Comparison of ENCODE assay signal across 10 cellular contexts in genomic region chr4:153067376-153067775, GRCh38.
DNase-seq lines count a peak whose midpoint lies in the region; ATAC-seq and TF ChIP-seq lines count a peak whose summit lies in the region.
"Had no signal": no experiment of that assay in that cellular context is flagged by ENCODE, and none has a peak within 500 bp of the region (broad histone marks: within the 10 kb centered on the region; RNA-seq: fewer than 3 reads in every experiment).

No MANE protein-coding gene starts in this region.

- no peak for TF ChIP-seq POLR2A in HCT116 (IDR thresholded peaks at IDR 0.05; ENCODE audit: borderline replicate concordance, extremely low read depth, insufficient read depth, insufficient read length)

- H3K36me3 Mint-ChIP-seq in naive thymus-derived CD4-positive, alpha-beta T cell = peaks cover 0 to 4% (median 0%) of the 10 kb centered on the region in 5 donors
- peaks cover 7% of the 10 kb centered on the region for H3K36me3 Mint-ChIP-seq in glutamatergic neuron (ENCODE audit: unreplicated experiment)

- H3K4me2 ChIP-seq in HCT116 (ENCODE audit: low read length) = peak overlapping the region; percentile 28; the same call in 1 of the 2 replicates

- H3K4me1 Mint-ChIP-seq in naive thymus-derived CD4-positive, alpha-beta T cell = peaks cover 0 to 2% (median 0%) of the 10 kb centered on the region in 7 donors
- H3K4me1 Mint-ChIP-seq in glutamatergic neuron (ENCODE audit: low read depth, unreplicated experiment) = peaks cover 2% of the 10 kb centered on the region

- no peak overlapping the region for H3K4me3 ChIP-seq in HCT116 (replicated peaks in 1 of 2; ENCODE audit: low read depth in 1 of 2, low read length in 2 of 2)
- H3K4me3 ChIP-seq in naive thymus-derived CD4-positive, alpha-beta T cell (ENCODE audit: low read length) = no peak overlapping the region

- peaks cover 0 to 5% (median 0%) of the 10 kb centered on the region in 5 donors for H3K27me3 Mint-ChIP-seq in naive thymus-derived CD4-positive, alpha-beta T cell
- H3K27me3 Mint-ChIP-seq in glutamatergic neuron (ENCODE audit: unreplicated experiment) = no peaks in the 10 kb centered on the region

- H3K9ac ChIP-seq in HCT116 (ENCODE audit: low read length) = no peak overlapping the region

- peak overlapping the region in 1 of 9 donors; percentile 22 for H3K27ac Mint-ChIP-seq in naive thymus-derived CD4-positive, alpha-beta T cell
- no peak overlapping the region for H3K27ac Mint-ChIP-seq in glutamatergic neuron (ENCODE audit: unreplicated experiment)

- peak; percentile 40 for ATAC-seq in HCT116
- no peak for ATAC-seq in naive thymus-derived CD4-positive, alpha-beta T cell
- ATAC-seq in HG03432 (IDR thresholded peaks at IDR 0.05; ENCODE audit: unreplicated experiment) = no peak

- H3K27me3 ChIP-seq in HCT116 (ENCODE audit: insufficient read depth, low read length) = no peaks in the 10 kb centered on the region
- H3K27me3 ChIP-seq in naive thymus-derived CD4-positive, alpha-beta T cell (ENCODE audit: control insufficient read depth in 2 of 2, insufficient read depth in 2 of 2, low read length in 2 of 2) = no peaks in the 10 kb centered on the region

- H2AFZ ChIP-seq in HCT116 (ENCODE audit: low read depth, low read length, poor library complexity, severe bottlenecking) = no peak overlapping the region

- peaks cover 0 to 7% of the 10 kb centered on the region in 2 experiments; a peak in 2 of 4 replicates for H3K4me1 ChIP-seq in HCT116 (ENCODE audit: control insufficient read depth in 1 of 2, insufficient read depth in 2 of 2, low read length in 2 of 2)
- H3K4me1 ChIP-seq in naive thymus-derived CD4-positive, alpha-beta T cell (ENCODE audit: control insufficient read depth in 2 of 2, insufficient read depth in 2 of 2, low read length in 2 of 2) = no peaks in the 10 kb centered on the region

- no peaks in the 10 kb centered on the region for H3K79me2 ChIP-seq in HCT116 (ENCODE audit: insufficient read depth, low read length)

- peak; percentile 36 for DNase-seq in A172 (ENCODE audit: low spot score)
- no peak for DNase-seq in HCT116 (ENCODE audit: low read depth, low spot score)
- DNase-seq in islet precursor cell = peak; percentile 63
- DNase-seq in naive thymus-derived CD4-positive, alpha-beta T cell = no peak
- DNase-seq in glutamatergic neuron = no peak
- no peak for DNase-seq in effector CD4-positive, alpha-beta T cell
- DNase-seq: NCI-H187 treated with DMSO at 0.1 percent for 48 hours, trophoblast cell had no signal

- no peak overlapping the region for H3K4me3 Mint-ChIP-seq in naive thymus-derived CD4-positive, alpha-beta T cell
- no peak overlapping the region for H3K4me3 Mint-ChIP-seq in glutamatergic neuron (ENCODE audit: unreplicated experiment)

- TF ChIP-seq CTCF in HCT116 (IDR thresholded peaks at IDR 0.05 in 2 of 3, conservative IDR thresholded peaks at IDR 0.05 in 1 of 3; ENCODE audit: borderline replicate concordance in 1 of 3, insufficient read depth in 1 of 3, low read depth in 2 of 3, low read length in 2 of 3) (no peak), VCaP (conservative IDR thresholded peaks at IDR 0.05) (no peak), glutamatergic neuron (IDR thresholded peaks at IDR 0.05; ENCODE audit: partially characterized antibody, unreplicated experiment) (no peak)

- POLR2A ChIA-PET in HCT116 (lab: Charles Lee) = no interaction called here
- POLR2A ChIA-PET in naive thymus-derived CD4-positive, alpha-beta T cell (lab: Charles Lee) = no interaction called here

- H4K20me1 ChIP-seq in HCT116 (ENCODE audit: insufficient read depth) = no peaks in the 10 kb centered on the region

- peaks cover 0 to 4% (median 0%) of the 10 kb centered on the region in 11 donors for H3K9me3 Mint-ChIP-seq in naive thymus-derived CD4-positive, alpha-beta T cell
- H3K9me3 Mint-ChIP-seq in glutamatergic neuron (ENCODE audit: unreplicated experiment) = no peaks in the 10 kb centered on the region

- TF ChIP-seq RAD21 in HCT116 (IDR thresholded peaks at IDR 0.05; ENCODE audit: low read depth) = no peak

- intact Hi-C loops in HCT116 (cut with micrococcal nuclease) = no loop called here
- intact Hi-C loops in naive thymus-derived CD4-positive, alpha-beta T cell (cut with micrococcal nuclease) = no loop called here

- no TSS peak for BruUV-seq in HCT116 (replicated peaks; lab: Mats Ljungman, UMichigan)

- H3K9me2 ChIP-seq in HCT116 (ENCODE audit: insufficient read depth) = no peaks in the 10 kb centered on the region

- RAD21 ChIA-PET in HCT116 (lab: Charles Lee; ENCODE audit: low non-redundant PET in 1 of 2, low total read pairs in 2 of 2, uncharacterized antibody in 2 of 2, unreplicated experiment in 2 of 2) = no interaction called here

- CTCF ChIA-PET in HCT116 (lab: Charles Lee) = no interaction called here
- CTCF ChIA-PET in naive thymus-derived CD4-positive, alpha-beta T cell (lab: Charles Lee) = interaction anchor here (0.6 kb wide), 1 partner anchor 10 kb away, joined by 3 read pairs; no protein-coding TSS in a partner anchor

- no peaks in the 10 kb centered on the region for H3K36me3 ChIP-seq in HCT116 (ENCODE audit: control insufficient read depth in 1 of 2, insufficient read depth in 2 of 2, low read length in 2 of 2)
- H3K36me3 ChIP-seq in naive thymus-derived CD4-positive, alpha-beta T cell (ENCODE audit: control insufficient read depth in 2 of 3, insufficient read depth in 3 of 3, low read length in 3 of 3) = no peaks in the 10 kb centered on the region

- no peaks in the 10 kb centered on the region for H3K9me3 ChIP-seq in HCT116 (ENCODE audit: control insufficient read depth in 1 of 2, insufficient read depth in 1 of 2, low read depth in 1 of 2, low read length in 2 of 2)
- no peaks in the 10 kb centered on the region for H3K9me3 ChIP-seq in naive thymus-derived CD4-positive, alpha-beta T cell (ENCODE audit: control insufficient read depth in 2 of 3, low read length in 3 of 3)

- H3K27ac ChIP-seq in HCT116 (ENCODE audit: low read depth, low read length) (no peak overlapping the region), VCaP (peak overlapping the region; percentile 99)
- no peak overlapping the region for H3K27ac ChIP-seq in naive thymus-derived CD4-positive, alpha-beta T cell (ENCODE audit: low read depth, low read length)

TF ChIP-seq in HCT116, 20 proteins besides CTCF, POLR2A, EP300 and RAD21:
- TF ChIP-seq ZFX (IDR thresholded peaks at IDR 0.05) (0 out of 2 replicates have a peak, but pooled peaks have one; percentile 10), ZBTB33 (IDR thresholded peaks at IDR 0.05; ENCODE audit: extremely low read depth, insufficient replicate concordance, low read length) (no peak)
TF ChIP-seq in HCT116: peak in this region for 1.

Comparison
In these comparisons a context has a peak if more than half of its experiments do, and no peak if none do; other contexts are left out.
1. DNase-seq: peak in A172 (single experiment) and islet precursor cell (single experiment); none in HCT116 (single experiment), naive thymus-derived CD4-positive, alpha-beta T cell (0 of 9), glutamatergic neuron (single experiment) and effector CD4-positive, alpha-beta T cell (single experiment).